In genomic region chr2:171248205-171248662, GRCh38 we compare ENCODE assay signal across 2 cellular contexts.
A peak's percentile ranks its signal among the peaks of the same experiment; 100 is the strongest.
TF ChIP-seq lines count a peak whose summit lies in the region.

No MANE protein-coding gene starts in this region.

TF ChIP-seq in GM23338, 12 proteins besides CTCF, POLR2A, EP300 and RAD21 (continued from another document):
- no peak for TF ChIP-seq ZNF462 (CRISPR knock-in tag; IDR thresholded peaks at IDR 0.05)
- no peak for TF ChIP-seq POLR2AphosphoS5 (IDR thresholded peaks at IDR 0.05; ENCODE audit: low read depth)
- TF ChIP-seq ZNF331 (CRISPR knock-in tag; IDR thresholded peaks at IDR 0.05; ENCODE audit: low read depth), result no peak
- TF ChIP-seq, protein P1, sequence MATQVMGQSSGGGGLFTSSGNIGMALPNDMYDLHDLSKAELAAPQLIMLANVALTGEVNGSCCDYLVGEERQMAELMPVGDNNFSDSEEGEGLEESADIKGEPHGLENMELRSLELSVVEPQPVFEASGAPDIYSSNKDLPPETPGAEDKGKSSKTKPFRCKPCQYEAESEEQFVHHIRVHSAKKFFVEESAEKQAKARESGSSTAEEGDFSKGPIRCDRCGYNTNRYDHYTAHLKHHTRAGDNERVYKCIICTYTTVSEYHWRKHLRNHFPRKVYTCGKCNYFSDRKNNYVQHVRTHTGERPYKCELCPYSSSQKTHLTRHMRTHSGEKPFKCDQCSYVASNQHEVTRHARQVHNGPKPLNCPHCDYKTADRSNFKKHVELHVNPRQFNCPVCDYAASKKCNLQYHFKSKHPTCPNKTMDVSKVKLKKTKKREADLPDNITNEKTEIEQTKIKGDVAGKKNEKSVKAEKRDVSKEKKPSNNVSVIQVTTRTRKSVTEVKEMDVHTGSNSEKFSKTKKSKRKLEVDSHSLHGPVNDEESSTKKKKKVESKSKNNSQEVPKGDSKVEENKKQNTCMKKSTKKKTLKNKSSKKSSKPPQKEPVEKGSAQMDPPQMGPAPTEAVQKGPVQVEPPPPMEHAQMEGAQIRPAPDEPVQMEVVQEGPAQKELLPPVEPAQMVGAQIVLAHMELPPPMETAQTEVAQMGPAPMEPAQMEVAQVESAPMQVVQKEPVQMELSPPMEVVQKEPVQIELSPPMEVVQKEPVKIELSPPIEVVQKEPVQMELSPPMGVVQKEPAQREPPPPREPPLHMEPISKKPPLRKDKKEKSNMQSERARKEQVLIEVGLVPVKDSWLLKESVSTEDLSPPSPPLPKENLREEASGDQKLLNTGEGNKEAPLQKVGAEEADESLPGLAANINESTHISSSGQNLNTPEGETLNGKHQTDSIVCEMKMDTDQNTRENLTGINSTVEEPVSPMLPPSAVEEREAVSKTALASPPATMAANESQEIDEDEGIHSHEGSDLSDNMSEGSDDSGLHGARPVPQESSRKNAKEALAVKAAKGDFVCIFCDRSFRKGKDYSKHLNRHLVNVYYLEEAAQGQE (IDR thresholded peaks at IDR 0.05; ENCODE audit: unreplicated experiment), result no peak
- TF ChIP-seq NANOG (IDR thresholded peaks at IDR 0.05; ENCODE audit: borderline replicate concordance), result no peak
- TF ChIP-seq ETS1 (IDR thresholded peaks at IDR 0.05), result no peak
- TF ChIP-seq ZNF114 (CRISPR knock-in tag; IDR thresholded peaks at IDR 0.05), result no peak
- TF ChIP-seq JUNB (IDR thresholded peaks at IDR 0.05; ENCODE audit: unreplicated experiment), result no peak
- TF ChIP-seq EZH2phosphoT487 (IDR thresholded peaks at IDR 0.05; ENCODE audit: unreplicated experiment), result no peak
- no peak for TF ChIP-seq EZH2 (IDR thresholded peaks at IDR 0.05; ENCODE audit: low read depth, unreplicated experiment)
- no peak for TF ChIP-seq CREB1 (CRISPR knock-in tag; IDR thresholded peaks at IDR 0.05; ENCODE audit: low read depth)

TF ChIP-seq in K562, 482 proteins besides CTCF, POLR2A, EP300 and RAD21 (continued from another document and continues in another):
- TF ChIP-seq ZNF318 (IDR thresholded peaks at IDR 0.05; ENCODE audit: borderline replicate concordance in 1 of 2, low read depth in 1 of 2), result peak in 1 of 2 experiments; percentile 35; a peak in 1 of 4 replicates
- peak in 1 of 2 experiments; percentile 77; a peak in 2 of 4 replicates for TF ChIP-seq TEAD1 (CRISPR knock-in tag; IDR thresholded peaks at IDR 0.05)
- peak; percentile 61; the same call in 1 of the 2 replicates for TF ChIP-seq ATF7 (IDR thresholded peaks at IDR 0.05)
- no peak for TF ChIP-seq HOMEZ (CRISPR knock-in tag; IDR thresholded peaks at IDR 0.05)
- no peak for TF ChIP-seq ZNF212 (CRISPR knock-in tag; IDR thresholded peaks at IDR 0.05)
- TF ChIP-seq TAL1 (IDR thresholded peaks at IDR 0.05), result peak; percentile 24; the same call in 1 of the 2 replicates
- peak; percentile 41; the same call in 1 of the 2 replicates for TF ChIP-seq NR2C2 (CRISPR knock-in tag; IDR thresholded peaks at IDR 0.05)
- TF ChIP-seq NR2C2 (tag; IDR thresholded peaks at IDR 0.05), result no peak
- peak; percentile 41; the same call in 1 of the 2 replicates for TF ChIP-seq MGA (IDR thresholded peaks at IDR 0.05)
- TF ChIP-seq, protein P2, sequence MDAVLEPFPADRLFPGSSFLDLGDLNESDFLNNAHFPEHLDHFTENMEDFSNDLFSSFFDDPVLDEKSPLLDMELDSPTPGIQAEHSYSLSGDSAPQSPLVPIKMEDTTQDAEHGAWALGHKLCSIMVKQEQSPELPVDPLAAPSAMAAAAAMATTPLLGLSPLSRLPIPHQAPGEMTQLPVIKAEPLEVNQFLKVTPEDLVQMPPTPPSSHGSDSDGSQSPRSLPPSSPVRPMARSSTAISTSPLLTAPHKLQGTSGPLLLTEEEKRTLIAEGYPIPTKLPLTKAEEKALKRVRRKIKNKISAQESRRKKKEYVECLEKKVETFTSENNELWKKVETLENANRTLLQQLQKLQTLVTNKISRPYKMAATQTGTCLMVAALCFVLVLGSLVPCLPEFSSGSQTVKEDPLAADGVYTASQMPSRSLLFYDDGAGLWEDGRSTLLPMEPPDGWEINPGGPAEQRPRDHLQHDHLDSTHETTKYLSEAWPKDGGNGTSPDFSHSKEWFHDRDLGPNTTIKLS (IDR thresholded peaks at IDR 0.05; ENCODE audit: borderline replicate concordance, low read depth), result no peak
- TF ChIP-seq, protein P3, sequence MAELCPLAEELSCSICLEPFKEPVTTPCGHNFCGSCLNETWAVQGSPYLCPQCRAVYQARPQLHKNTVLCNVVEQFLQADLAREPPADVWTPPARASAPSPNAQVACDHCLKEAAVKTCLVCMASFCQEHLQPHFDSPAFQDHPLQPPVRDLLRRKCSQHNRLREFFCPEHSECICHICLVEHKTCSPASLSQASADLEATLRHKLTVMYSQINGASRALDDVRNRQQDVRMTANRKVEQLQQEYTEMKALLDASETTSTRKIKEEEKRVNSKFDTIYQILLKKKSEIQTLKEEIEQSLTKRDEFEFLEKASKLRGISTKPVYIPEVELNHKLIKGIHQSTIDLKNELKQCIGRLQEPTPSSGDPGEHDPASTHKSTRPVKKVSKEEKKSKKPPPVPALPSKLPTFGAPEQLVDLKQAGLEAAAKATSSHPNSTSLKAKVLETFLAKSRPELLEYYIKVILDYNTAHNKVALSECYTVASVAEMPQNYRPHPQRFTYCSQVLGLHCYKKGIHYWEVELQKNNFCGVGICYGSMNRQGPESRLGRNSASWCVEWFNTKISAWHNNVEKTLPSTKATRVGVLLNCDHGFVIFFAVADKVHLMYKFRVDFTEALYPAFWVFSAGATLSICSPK (IDR thresholded peaks at IDR 0.05; ENCODE audit: borderline replicate concordance), result no peak
- TF ChIP-seq ETV1 (tag; conservative IDR thresholded peaks at IDR 0.05; ENCODE audit: low read depth), result no peak
- 0 out of 2 replicates have a peak, but pooled peaks have one; percentile 41 for TF ChIP-seq KLF16 (IDR thresholded peaks at IDR 0.05)
- TF ChIP-seq ZNF583 (CRISPR knock-in tag; IDR thresholded peaks at IDR 0.05), result no peak
